Comparison of ENCODE assay signal across 2 cellular contexts in the genomic region with DNA sequence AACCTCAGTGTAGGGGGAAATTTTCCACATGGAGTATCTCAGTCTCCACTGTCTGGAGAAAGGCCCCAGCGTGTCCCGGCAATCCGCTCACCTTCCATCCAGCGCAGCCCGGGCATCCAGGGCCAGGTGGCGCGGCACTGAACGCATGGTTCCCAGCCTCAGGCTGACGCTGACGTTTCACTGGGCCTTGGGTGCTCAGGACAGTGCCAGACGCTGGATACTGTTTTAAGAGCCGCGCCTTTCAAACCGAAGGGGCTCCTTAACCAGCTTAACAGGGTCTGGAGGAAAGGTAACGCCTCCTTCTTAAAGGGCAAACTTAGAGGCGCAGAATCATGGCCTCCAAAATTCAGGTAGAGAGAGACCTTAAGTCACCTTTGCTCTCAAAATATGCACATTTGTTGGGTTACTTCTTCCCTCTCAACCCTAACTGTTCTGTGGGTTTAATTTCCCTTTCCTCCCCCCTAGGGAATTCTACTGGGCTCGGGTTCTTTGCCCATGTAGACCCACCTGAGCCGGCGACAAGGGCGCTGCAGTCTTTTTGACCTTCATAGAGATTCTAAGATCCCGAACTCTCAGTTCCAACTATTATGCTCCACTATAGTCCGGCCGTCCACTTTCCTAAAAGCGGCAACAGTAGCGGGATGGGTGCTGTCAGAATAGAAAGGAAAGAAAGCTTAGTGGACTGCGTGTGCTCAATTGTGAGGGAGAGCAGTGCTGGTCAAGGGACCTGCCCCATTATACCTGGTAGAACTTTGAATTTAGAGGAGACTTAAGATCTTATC.
TF ChIP-seq lines count a peak whose summit lies in the region.

No MANE protein-coding gene starts in this region.

TF ChIP-seq in SK-N-SH, 30 proteins besides CTCF, POLR2A, EP300 and RAD21:
- TF ChIP-seq NRF1 (IDR thresholded peaks at IDR 0.05; ENCODE audit: low read depth, low read length): no peak
- no peak for TF ChIP-seq MAX (IDR thresholded peaks at IDR 0.05; ENCODE audit: low read depth)
- TF ChIP-seq, protein P1, sequence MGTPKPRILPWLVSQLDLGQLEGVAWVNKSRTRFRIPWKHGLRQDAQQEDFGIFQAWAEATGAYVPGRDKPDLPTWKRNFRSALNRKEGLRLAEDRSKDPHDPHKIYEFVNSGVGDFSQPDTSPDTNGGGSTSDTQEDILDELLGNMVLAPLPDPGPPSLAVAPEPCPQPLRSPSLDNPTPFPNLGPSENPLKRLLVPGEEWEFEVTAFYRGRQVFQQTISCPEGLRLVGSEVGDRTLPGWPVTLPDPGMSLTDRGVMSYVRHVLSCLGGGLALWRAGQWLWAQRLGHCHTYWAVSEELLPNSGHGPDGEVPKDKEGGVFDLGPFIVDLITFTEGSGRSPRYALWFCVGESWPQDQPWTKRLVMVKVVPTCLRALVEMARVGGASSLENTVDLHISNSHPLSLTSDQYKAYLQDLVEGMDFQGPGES (IDR thresholded peaks at IDR 0.05; ENCODE audit: low read depth, low read length): no peak
- no peak for TF ChIP-seq FOSL2 (IDR thresholded peaks at IDR 0.05; ENCODE audit: borderline replicate concordance, low read depth)
- TF ChIP-seq NFIC (IDR thresholded peaks at IDR 0.05; ENCODE audit: borderline replicate concordance): no peak
- TF ChIP-seq FOXJ3 (CRISPR knock-in tag; IDR thresholded peaks at IDR 0.05): no peak
- TF ChIP-seq, protein P2, sequence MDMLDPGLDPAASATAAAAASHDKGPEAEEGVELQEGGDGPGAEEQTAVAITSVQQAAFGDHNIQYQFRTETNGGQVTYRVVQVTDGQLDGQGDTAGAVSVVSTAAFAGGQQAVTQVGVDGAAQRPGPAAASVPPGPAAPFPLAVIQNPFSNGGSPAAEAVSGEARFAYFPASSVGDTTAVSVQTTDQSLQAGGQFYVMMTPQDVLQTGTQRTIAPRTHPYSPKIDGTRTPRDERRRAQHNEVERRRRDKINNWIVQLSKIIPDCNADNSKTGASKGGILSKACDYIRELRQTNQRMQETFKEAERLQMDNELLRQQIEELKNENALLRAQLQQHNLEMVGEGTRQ (IDR thresholded peaks at IDR 0.05; ENCODE audit: borderline replicate concordance, low read depth, low read length): no peak
- no peak for TF ChIP-seq PBX3 (IDR thresholded peaks at IDR 0.05)
- TF ChIP-seq CHD2 (IDR thresholded peaks at IDR 0.05; ENCODE audit: low read length, partially characterized antibody): no peak
- TF ChIP-seq RXRA (IDR thresholded peaks at IDR 0.05; ENCODE audit: borderline replicate concordance, low read depth): no peak
- TF ChIP-seq EZH2phosphoT487 (IDR thresholded peaks at IDR 0.05; ENCODE audit: borderline replicate concordance, low read depth): no peak
- no peak for TF ChIP-seq MEF2A (IDR thresholded peaks at IDR 0.05; ENCODE audit: borderline replicate concordance, low read depth)
- no peak for TF ChIP-seq USF1 (IDR thresholded peaks at IDR 0.05; ENCODE audit: borderline replicate concordance, low read depth)

TF ChIP-seq in SK-N-SH treated with all-trans-retinoic acid at 6 μM for 48 hours, 23 proteins besides CTCF, POLR2A, EP300 and RAD21:
- no peak for TF ChIP-seq TOX (CRISPR knock-in tag; IDR thresholded peaks at IDR 0.05; ENCODE audit: borderline replicate concordance)
TF ChIP-seq in SK-N-SH treated with all-trans-retinoic acid at 6 μM for 48 hours: peak in this region for 0.
